Comparison of ENCODE assay signal across 8 cellular contexts in the genomic region with DNA sequence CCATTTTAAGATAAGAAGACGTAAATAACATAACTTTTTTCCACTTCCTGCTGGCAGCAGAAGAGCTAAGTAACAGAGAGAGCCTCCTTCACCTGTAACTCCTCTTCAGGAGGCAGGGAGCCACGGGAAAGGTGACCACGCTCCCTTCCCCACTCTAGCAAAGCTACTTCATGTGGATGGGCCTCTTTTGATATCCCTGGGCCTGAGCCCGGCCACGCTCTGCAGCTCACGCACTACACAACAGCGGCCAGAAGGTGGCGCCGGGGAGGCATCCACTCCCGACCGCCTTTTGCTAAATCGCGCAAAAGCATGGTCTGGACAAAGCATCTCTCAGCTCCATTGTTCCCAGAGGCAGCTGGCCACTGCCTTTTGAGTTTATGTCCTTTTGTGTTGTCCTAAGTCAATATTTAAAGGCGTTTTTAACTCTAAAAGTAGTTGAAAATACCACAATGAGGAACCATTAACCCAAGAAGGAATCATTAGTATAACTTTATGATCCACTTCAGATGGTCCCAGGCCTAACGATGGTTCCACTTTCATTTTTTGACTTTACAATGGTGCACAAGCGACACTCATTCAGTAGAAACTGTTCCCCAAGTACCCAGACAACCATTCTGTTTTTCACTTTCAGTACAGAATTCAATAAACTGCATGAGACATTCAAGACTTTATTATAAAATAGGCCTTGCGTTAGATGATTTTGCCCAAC. TPM values are rescaled to one million over a fixed set of nuclear protein-coding genes. Genes with fewer than 3 reads are reported as not detected.
DNase-seq lines count a peak whose midpoint lies in the region; ATAC-seq and TF ChIP-seq lines count a peak whose summit lies in the region.

No MANE protein-coding gene starts in this region.

- no peaks in the 10 kb centered on the region for H3K36me3 ChIP-seq in CD8-positive, alpha-beta T cell (ENCODE audit: insufficient read depth, low read length)
- peaks cover 3% of the 10 kb centered on the region for H3K36me3 ChIP-seq in lower lobe of right lung

- intact Hi-C loops in CD8-positive, alpha-beta T cell (cut with DNase I, micrococcal nuclease): loop anchor here (1.0 to 5.0 kb wide), 5 partner anchors 79 to 344 kb away; a partner anchor contains a TSS
- intact Hi-C loops in lower lobe of right lung (cut with DNase I): no loop called here

- POLR2A ChIA-PET in CD8-positive, alpha-beta T cell (lab: Charles Lee): interaction anchor here (0.7 to 0.8 kb wide), 2 partner anchors 69 to 99 kb away, joined by 3 to 4 read pairs; a partner anchor contains a TSS
- POLR2A ChIA-PET in activated CD4-positive, alpha-beta T cell treated with anti-CD3 and anti-CD28 coated beads, Interleukin-2, amount 10 ng/mL, durations not matched to agents 7 days and 5 days (lab: Charles Lee): no interaction called here

- H3K4me3 ChIP-seq in CD8-positive, alpha-beta T cell (ENCODE audit: low read depth, low read length): no peak overlapping the region
- H3K4me3 ChIP-seq in coronary artery (no peak overlapping the region), lower lobe of right lung (no peak overlapping the region)

- CTCF ChIA-PET in CD8-positive, alpha-beta T cell (lab: Charles Lee): interaction anchor here (0.6 to 4.4 kb wide), 36 partner anchors 9 to 348 kb away, joined by 3 to 68 read pairs (median 4); a partner anchor contains a TSS
- CTCF ChIA-PET in activated CD4-positive, alpha-beta T cell treated with anti-CD3 and anti-CD28 coated beads, Interleukin-2, amount 10 ng/mL, durations not matched to agents 7 days and 5 days (lab: Charles Lee): interaction anchor here (0.7 to 2.7 kb wide), 14 partner anchors 8 to 344 kb away, joined by 3 to 19 read pairs (median 4); no protein-coding TSS in a partner anchor

- H3K27ac Mint-ChIP-seq in CD8-positive, alpha-beta T cell: no peak overlapping the region
- no peak overlapping the region for H3K27ac Mint-ChIP-seq in activated CD4-positive, alpha-beta T cell treated with anti-CD3 and anti-CD28 coated beads, Interleukin-2, amount 10 ng/mL, durations not matched to agents 7 days and 5 days

- H3K27me3 ChIP-seq in CD8-positive, alpha-beta T cell (ENCODE audit: insufficient read depth, low read length): no peaks in the 10 kb centered on the region
- no peaks in the 10 kb centered on the region for H3K27me3 ChIP-seq in lower lobe of right lung (ENCODE audit: low read depth)

- H3K4me3 Mint-ChIP-seq in CD8-positive, alpha-beta T cell: no peak overlapping the region
- H3K4me3 Mint-ChIP-seq in activated CD4-positive, alpha-beta T cell treated with anti-CD3 and anti-CD28 coated beads, Interleukin-2, amount 10 ng/mL, durations not matched to agents 7 days and 5 days: no peak overlapping the region

- no peak overlapping the region for H3K27ac ChIP-seq in CD8-positive, alpha-beta T cell (ENCODE audit: low read depth, low read length)
- no peak overlapping the region for H3K27ac ChIP-seq in coronary artery
- H3K27ac ChIP-seq in lower lobe of right lung: no peak overlapping the region

- DNase-seq in CD8-positive, alpha-beta T cell: peak; percentile 59 to 86 (median 68)
- peak; percentile 60 to 82 for DNase-seq in NCI-H524 (lab: John Stamatoyannopoulos, UW)
- DNase-seq in activated CD4-positive, alpha-beta T cell treated with anti-CD3 and anti-CD28 coated beads, Interleukin-2, amount 10 ng/mL, durations not matched to agents 7 days and 5 days: peak; percentile 77
- DNase-seq in coronary artery (ENCODE audit: low spot score): peak; percentile 82
- DNase-seq in lower lobe of right lung: peak; percentile 91
- DNase-seq in stimulated activated CD8-positive, alpha-beta memory T cell treated with anti-CD3 and anti-CD28 coated beads, Interleukin-12 subunit alpha, Interleukin-12 subunit beta, amount 100 ng/mL, for 1 hour (ENCODE audit: low read depth): peak; percentile 64

- H3K27me3 Mint-ChIP-seq in CD8-positive, alpha-beta T cell (ENCODE audit: low read depth): peaks cover 8% of the 10 kb centered on the region
- H3K27me3 Mint-ChIP-seq in activated CD4-positive, alpha-beta T cell treated with anti-CD3 and anti-CD28 coated beads, Interleukin-2, amount 10 ng/mL, durations not matched to agents 7 days and 5 days: no peaks in the 10 kb centered on the region

- no peaks in the 10 kb centered on the region for H3K4me1 ChIP-seq in CD8-positive, alpha-beta T cell (ENCODE audit: insufficient read depth, low read length)
- H3K4me1 ChIP-seq in lower lobe of right lung: peaks cover 16% of the 10 kb centered on the region

- ATAC-seq in CD8-positive, alpha-beta T cell: peak; percentile 96
- ATAC-seq in GM19438 (IDR thresholded peaks at IDR 0.05; ENCODE audit: low read depth, unreplicated experiment) (peak; percentile 90), HG03457 (IDR thresholded peaks at IDR 0.05; ENCODE audit: unreplicated experiment) (peak; percentile 88), lower lobe of right lung (peak; percentile 90 to 95)

- no peaks in the 10 kb centered on the region for H3K36me3 Mint-ChIP-seq in CD8-positive, alpha-beta T cell
- no peaks in the 10 kb centered on the region for H3K36me3 Mint-ChIP-seq in activated CD4-positive, alpha-beta T cell treated with anti-CD3 and anti-CD28 coated beads, Interleukin-2, amount 10 ng/mL, durations not matched to agents 7 days and 5 days (ENCODE audit: low read depth)

- TF ChIP-seq CTCF in CD8-positive, alpha-beta T cell (IDR thresholded peaks at IDR 0.05): peak; percentile 89
- TF ChIP-seq CTCF in coronary artery (IDR thresholded peaks at IDR 0.05): peak; percentile 87
- peak; percentile 96 for TF ChIP-seq CTCF in lower lobe of right lung (IDR thresholded peaks at IDR 0.05)

- peaks cover 6% of the 10 kb centered on the region for H3K4me1 Mint-ChIP-seq in CD8-positive, alpha-beta T cell (ENCODE audit: low read depth)
- peaks cover 13% of the 10 kb centered on the region for H3K4me1 Mint-ChIP-seq in activated CD4-positive, alpha-beta T cell treated with anti-CD3 and anti-CD28 coated beads, Interleukin-2, amount 10 ng/mL, durations not matched to agents 7 days and 5 days

- H3K9me3 ChIP-seq in CD8-positive, alpha-beta T cell (ENCODE audit: low read length): no peaks in the 10 kb centered on the region
- H3K9me3 ChIP-seq in lower lobe of right lung: no peaks in the 10 kb centered on the region

- no peaks in the 10 kb centered on the region for H3K9me3 Mint-ChIP-seq in CD8-positive, alpha-beta T cell
- H3K9me3 Mint-ChIP-seq in activated CD4-positive, alpha-beta T cell treated with anti-CD3 and anti-CD28 coated beads, Interleukin-2, amount 10 ng/mL, durations not matched to agents 7 days and 5 days: no peaks in the 10 kb centered on the region

RNA-seq across cellular contexts. Expression of a gene that starts 23.6 kb away (rescaled TPM):
- not detected for total RNA-seq in CD8-positive, alpha-beta T cell
- 1 to 10 TPM in 1 of 2 experiments, under 1 TPM in 1; 0.64 to 1.4 TPM for total RNA-seq in activated CD4-positive, alpha-beta T cell treated with anti-CD3 and anti-CD28 coated beads, Interleukin-2, amount 10 ng/mL, durations not matched to agents 7 days and 5 days
- 21.7 TPM for total RNA-seq in lower lobe of right lung

RNA-seq across cellular contexts. Expression of a gene that starts 34.0 kb away (rescaled TPM):
- 10 to 100 TPM; 38.1 to 41.0 TPM for total RNA-seq in CD8-positive, alpha-beta T cell
- total RNA-seq in activated CD4-positive, alpha-beta T cell treated with anti-CD3 and anti-CD28 coated beads, Interleukin-2, amount 10 ng/mL, durations not matched to agents 7 days and 5 days: 100 to 1,000 TPM; 224 to 241 TPM
- total RNA-seq in lower lobe of right lung: 116 TPM

RNA-seq across cellular contexts. Expression of a gene that starts 34.4 kb away (rescaled TPM):
- 1 to 10 TPM; 1.0 to 1.5 TPM for total RNA-seq in CD8-positive, alpha-beta T cell
- 10 to 100 TPM; 13.8 to 16.8 TPM for total RNA-seq in activated CD4-positive, alpha-beta T cell treated with anti-CD3 and anti-CD28 coated beads, Interleukin-2, amount 10 ng/mL, durations not matched to agents 7 days and 5 days
- 13.1 TPM for total RNA-seq in lower lobe of right lung
